22 cellular contexts compared by ENCODE assay signal in genomic region chrX:46819136-46819535, GRCh38.
"Had no signal": no experiment of that assay in that cellular context is flagged by ENCODE, and none has a peak within 500 bp of the region (broad histone marks: within the 10 kb centered on the region; RNA-seq: fewer than 3 reads in every experiment).

No MANE protein-coding gene starts in this region.

- H3K27me3 ChIP-seq: sigmoid colon, vagina had no signal

- H3K4me1 ChIP-seq: adrenal gland, lower lobe of right lung, sigmoid colon, vagina had no signal

- H3K36me3 ChIP-seq: adrenal gland, lower lobe of right lung, sigmoid colon, thoracic aorta, vagina had no signal

- DNase-seq: activated CD4-positive, alpha-beta T cell treated with anti-CD3 and anti-CD28 coated beads, Interleukin-2, amount 10 ng/mL, durations not matched to agents 7 days and 5 days; activated CD4-positive, CD25-positive, alpha-beta regulatory T cell; activated CD8-positive, alpha-beta memory T cell treated with anti-CD3 and anti-CD28 coated beads for 24 hours; activated naive CD4-positive, alpha-beta T cell treated with anti-CD3 and anti-CD28 coated beads, Interleukin-2, amount 10 ng/mL, durations not matched to agents 7 days and 5 days; adrenal gland; caudate nucleus; cortex of kidney; effector memory CD4-positive, alpha-beta T cell; hippocampal formation; lower lobe of right lung; mucosa of descending colon; natural killer cell; sigmoid colon; stimulated activated CD4-positive, alpha-beta T cell treated with anti-CD3 and anti-CD28 coated beads, Interleukin-12 subunit alpha, Interleukin-12 subunit beta, amount 100 ng/mL, for 4 hours; T-helper 2 cell had no signal

- H3K4me1 Mint-ChIP-seq: activated CD4-positive, alpha-beta T cell treated with anti-CD3 and anti-CD28 coated beads, Interleukin-2, amount 10 ng/mL, durations not matched to agents 7 days and 5 days; activated naive CD4-positive, alpha-beta T cell treated with anti-CD3 and anti-CD28 coated beads, Interleukin-2, amount 10 ng/mL, durations not matched to agents 7 days and 5 days; natural killer cell had no signal

- H3K9me3 Mint-ChIP-seq: activated CD4-positive, alpha-beta T cell treated with anti-CD3 and anti-CD28 coated beads, Interleukin-2, amount 10 ng/mL, durations not matched to agents 7 days and 5 days; activated naive CD4-positive, alpha-beta T cell treated with anti-CD3 and anti-CD28 coated beads, Interleukin-2, amount 10 ng/mL, durations not matched to agents 7 days and 5 days; activated T-helper 2 cell treated with anti-CD3 and anti-CD28 coated beads, Interferon-gamma antibody, Interleukin-2, Interleukin-4, amounts not matched to agents 10 μg/mL and 5 μg/mL and 100 μg/mL, durations not matched to agents 14 hours and 24 hours and 36 hours; natural killer cell; stimulated activated naive CD8-positive, alpha-beta T cell treated with anti-CD3 and anti-CD28 coated beads, Interleukin-15, Interleukin-2, amounts not matched to agents 100 ng/mL and 50 ng/mL, for 24 hours had no signal

- H3K27ac ChIP-seq: adrenal gland, epithelial cell of prostate, lower lobe of right lung, sigmoid colon, thoracic aorta, vagina had no signal

- ATAC-seq: lower lobe of right lung, mucosa of descending colon, natural killer cell had no signal

- H3K27ac Mint-ChIP-seq: activated CD4-positive, alpha-beta T cell treated with anti-CD3 and anti-CD28 coated beads, Interleukin-2, amount 10 ng/mL, durations not matched to agents 7 days and 5 days; activated naive CD4-positive, alpha-beta T cell treated with anti-CD3 and anti-CD28 coated beads, Interleukin-2, amount 10 ng/mL, durations not matched to agents 7 days and 5 days; activated T-helper 2 cell treated with anti-CD3 and anti-CD28 coated beads, Interferon-gamma antibody, Interleukin-2, Interleukin-4, amounts not matched to agents 10 μg/mL and 5 μg/mL and 100 μg/mL, durations not matched to agents 14 hours and 24 hours and 36 hours; natural killer cell; progenitor cell of endocrine pancreas; stimulated activated naive CD8-positive, alpha-beta T cell treated with anti-CD3 and anti-CD28 coated beads, Interleukin-15, Interleukin-2, amounts not matched to agents 100 ng/mL and 50 ng/mL, for 24 hours had no signal

- H3K27me3 Mint-ChIP-seq: activated CD4-positive, alpha-beta T cell treated with anti-CD3 and anti-CD28 coated beads, Interleukin-2, amount 10 ng/mL, durations not matched to agents 7 days and 5 days; activated naive CD4-positive, alpha-beta T cell treated with anti-CD3 and anti-CD28 coated beads, Interleukin-2, amount 10 ng/mL, durations not matched to agents 7 days and 5 days; progenitor cell of endocrine pancreas; stimulated activated naive CD8-positive, alpha-beta T cell treated with anti-CD3 and anti-CD28 coated beads, Interleukin-15, Interleukin-2, amounts not matched to agents 100 ng/mL and 50 ng/mL, for 24 hours had no signal

- H3K4me3 ChIP-seq: adrenal gland, lower lobe of right lung, mucosa of descending colon, sigmoid colon, thoracic aorta, vagina had no signal

- FAIRE-seq: TTC549 had no signal

- H3K9me3 ChIP-seq: adrenal gland, lower lobe of right lung, mucosa of descending colon, sigmoid colon, thoracic aorta, vagina had no signal

- H3K4me3 Mint-ChIP-seq: activated CD4-positive, alpha-beta T cell treated with anti-CD3 and anti-CD28 coated beads, Interleukin-2, amount 10 ng/mL, durations not matched to agents 7 days and 5 days; activated naive CD4-positive, alpha-beta T cell treated with anti-CD3 and anti-CD28 coated beads, Interleukin-2, amount 10 ng/mL, durations not matched to agents 7 days and 5 days; natural killer cell; stimulated activated naive CD8-positive, alpha-beta T cell treated with anti-CD3 and anti-CD28 coated beads, Interleukin-15, Interleukin-2, amounts not matched to agents 100 ng/mL and 50 ng/mL, for 24 hours had no signal

- H3K36me3 Mint-ChIP-seq: activated naive CD4-positive, alpha-beta T cell treated with anti-CD3 and anti-CD28 coated beads, Interleukin-2, amount 10 ng/mL, durations not matched to agents 7 days and 5 days; natural killer cell had no signal
